Comparison of ENCODE assay signal across 13 cellular contexts in genomic region chr6:84410377-84410776, GRCh38.
A peak's percentile ranks its signal among the peaks of the same experiment; 100 is the strongest.
DNase-seq lines count a peak whose midpoint lies in the region; ATAC-seq and TF ChIP-seq lines count a peak whose summit lies in the region.
"Had no signal": no experiment of that assay in that cellular context is flagged by ENCODE, and none has a peak within 500 bp of the region (broad histone marks: within the 10 kb centered on the region; RNA-seq: fewer than 3 reads in every experiment).

No MANE protein-coding gene starts in this region.

- no peak overlapping the region for H2AFZ ChIP-seq in smooth muscle cell (ENCODE audit: low read depth)

- H3K4me2 ChIP-seq in smooth muscle cell, result no peak overlapping the region

- no peaks in the 10 kb centered on the region for H3K36me3 ChIP-seq in smooth muscle cell (ENCODE audit: low read depth)

- no peaks in the 10 kb centered on the region for H4K20me1 ChIP-seq in smooth muscle cell (ENCODE audit: low read depth)

- no peak overlapping the region for H3K27ac ChIP-seq in smooth muscle cell (ENCODE audit: low read depth)

- 93% methylated on average over 2 of the region's 2 CpGs for WGBS in smooth muscle cell (ENCODE audit: low lambda C conversion rate)

- no peaks in the 10 kb centered on the region for H3K4me1 ChIP-seq in smooth muscle cell (ENCODE audit: low read depth)

- H3K9me3 ChIP-seq in smooth muscle cell (replicated peaks; ENCODE audit: low read depth), result no peaks in the 10 kb centered on the region

- DNase-seq in NCI-H1092 (lab: John Stamatoyannopoulos, UW), result peak; percentile 75
- peak; percentile 87 for DNase-seq in NCI-H1436 treated with DMSO at 0.1 percent for 48 hours (lab: John Stamatoyannopoulos, UW)
- DNase-seq in NCI-H2227 treated with DMSO at 0.1 percent for 48 hours (lab: John Stamatoyannopoulos, UW), result peak; percentile 91
- no peak for DNase-seq in left lobe of liver (ENCODE audit: low spot score)
- DNase-seq in epidermal melanocyte (ENCODE audit: insufficient read length, low spot score), result no peak
- no peak for DNase-seq in HUDEP-2 (lab: John Stamatoyannopoulos, UW; ENCODE audit: unreplicated experiment in 76 of 76)
- no peak for DNase-seq in smooth muscle cell (lab: John Stamatoyannopoulos, UW; ENCODE audit: unreplicated experiment)
- DNase-seq: AML-193, DMS79, GOT3, NCI-H187 treated with DMSO at 0.1 percent for 48 hours, NCI-H446, SHP77 treated with DMSO at 0.1 percent for 48 hours had no signal

- H3K79me2 ChIP-seq in smooth muscle cell (ENCODE audit: low read depth), result no peaks in the 10 kb centered on the region

- no peak overlapping the region for H3K9ac ChIP-seq in smooth muscle cell (ENCODE audit: low read depth)

- no peaks in the 10 kb centered on the region for H3F3A ChIP-seq in smooth muscle cell (ENCODE audit: low read depth)

- ATAC-seq in left lobe of liver, result peak; percentile 31

- no peak for TF ChIP-seq CTCF in smooth muscle cell (IDR thresholded peaks at IDR 0.05; ENCODE audit: borderline replicate concordance, insufficient read depth, poor library complexity, severe bottlenecking)

- peaks cover 62% of the 10 kb centered on the region for H3K27me3 ChIP-seq in smooth muscle cell (ENCODE audit: low read depth)

- no peak overlapping the region for H3K4me3 ChIP-seq in smooth muscle cell

Comparison
In these comparisons a context has a peak if more than half of its experiments do, and no peak if none do; other contexts are left out.
1. DNase-seq: peak in NCI-H1092 (single experiment), NCI-H1436 treated with DMSO at 0.1 percent for 48 hours (single experiment) and NCI-H2227 treated with DMSO at 0.1 percent for 48 hours (single experiment); none in left lobe of liver (single experiment), epidermal melanocyte (single experiment), HUDEP-2 (0 of 76) and smooth muscle cell (single experiment).